33 cellular contexts compared by ENCODE assay signal in the genomic region with DNA sequence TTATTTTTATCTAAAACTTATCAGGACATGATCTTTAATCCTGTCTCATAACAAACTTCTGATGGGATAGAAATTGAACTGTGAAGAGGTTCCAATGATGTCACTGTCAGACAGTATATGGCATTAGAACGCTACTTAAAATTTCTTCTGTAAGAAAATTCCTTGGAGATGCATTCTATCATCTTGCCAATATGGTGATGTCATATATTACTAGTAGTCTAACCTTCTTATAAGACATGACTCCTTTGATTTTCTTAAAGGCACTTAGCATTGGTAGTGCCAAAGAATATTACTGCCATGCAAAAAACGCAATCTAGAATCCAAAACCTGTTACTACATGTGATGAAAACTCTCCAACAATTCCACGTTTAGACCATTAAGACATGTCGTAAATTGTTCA.
"Had no signal": no experiment of that assay in that cellular context is flagged by ENCODE, and none has a peak within 500 bp of the region (broad histone marks: within the 10 kb centered on the region; RNA-seq: fewer than 3 reads in every experiment).

No MANE protein-coding gene starts in this region.

- DNase-seq: activated B cell treated with CpG ODN at 0.5 μM for 24 hours; activated CD4-positive, alpha-beta memory T cell treated with anti-CD3 and anti-CD28 coated beads for 36 hours; activated CD4-positive, alpha-beta T cell treated with anti-CD3 and anti-CD28 coated beads for 4 hours; activated CD4-positive, alpha-beta T cell treated with anti-CD3 and anti-CD28 coated beads, Interleukin-2, amount 10 ng/mL, durations not matched to agents 24 days and 14 days; activated CD4-positive, alpha-beta T cell treated with anti-CD3 and anti-CD28 coated beads, Interleukin-2, amount 50 U/mL, for 1 hour; activated CD4-positive, alpha-beta T cell treated with anti-CD3 and anti-CD28 coated beads, Interleukin-2, amount 50 U/mL, for 4 hours; activated CD4-positive, CD25-positive, alpha-beta regulatory T cell treated with anti-CD3 and anti-CD28 coated beads, Interleukin-2, amount 50 U/mL, for 72 hours; activated CD8-positive, alpha-beta memory T cell treated with anti-CD3 and anti-CD28 coated beads, Interleukin-2, amount 50 U/mL, for 4 hours; activated CD8-positive, alpha-beta T cell treated with anti-CD3 and anti-CD28 coated beads for 36 hours; activated effector memory CD4-positive, alpha-beta T cell treated with anti-CD3 and anti-CD28 coated beads, Interleukin-2, amount 50 U/mL, for 16 hours; activated gamma-delta T cell treated with Interleukin-2 at 50 U/mL for 16 hours; activated naive CD4-positive, alpha-beta T cell; activated naive CD4-positive, alpha-beta T cell treated with anti-CD3 and anti-CD28 coated beads for 36 hours; activated naive CD4-positive, alpha-beta T cell treated with anti-CD3 and anti-CD28 coated beads, Interleukin-2, amount 50 U/mL, for 16 hours; activated naive CD8-positive, alpha-beta T cell treated with anti-CD3 and anti-CD28 coated beads for 36 hours; activated T-cell treated with anti-CD3 and anti-CD28 coated beads for 4 hours; activated T-cell treated with anti-CD3 and anti-CD28 coated beads, Interleukin-2, amount 50 U/mL, for 1 hour; activated T-cell treated with anti-CD3 and anti-CD28 coated beads, Interleukin-2, amount 50 U/mL, for 4 hours; activated T-cell treated with anti-CD3 and anti-CD28 coated beads, Interleukin-2, amount 50 U/mL, for 72 hours; adrenal gland; amniotic stem cell; aorta; body of pancreas; brain microvascular endothelial cell; central memory CD4-positive, alpha-beta T cell; T-helper 2 cell; T-helper 9 cell had no signal

- H3K4me1 ChIP-seq: adrenal gland, body of pancreas, breast epithelium had no signal

- H3K4me3 ChIP-seq: adrenal gland, body of pancreas, breast epithelium had no signal

- H3K27me3 ChIP-seq: adrenal gland, body of pancreas, brain microvascular endothelial cell, breast epithelium had no signal

- FAIRE-seq: astrocyte, TTC549 had no signal

- H3K27ac ChIP-seq: adrenal gland, body of pancreas, brain microvascular endothelial cell, breast epithelium, VCaP had no signal

- H3K9me3 ChIP-seq: adrenal gland, body of pancreas, breast epithelium had no signal

- H3K36me3 ChIP-seq: adrenal gland, brain microvascular endothelial cell, breast epithelium had no signal

- ATAC-seq: activated CD8-positive, alpha-beta T cell treated with anti-CD3 and anti-CD28 coated beads for 36 hours; activated naive CD4-positive, alpha-beta T cell treated with anti-CD3 and anti-CD28 coated beads, Interleukin-2, amount 50 U/mL, for 72 hours; activated T-cell treated with anti-CD3 and anti-CD28 coated beads, Interleukin-2, amount 50 U/mL, for 4 hours; activated T-cell treated with anti-CD3 and anti-CD28 coated beads, Interleukin-2, amount 50 U/mL, for 72 hours; activated T-helper 17 cell treated with anti-CD3 and anti-CD28 coated beads, Interleukin-2, amount 50 U/mL, for 72 hours; body of pancreas had no signal
